In the genomic region with DNA sequence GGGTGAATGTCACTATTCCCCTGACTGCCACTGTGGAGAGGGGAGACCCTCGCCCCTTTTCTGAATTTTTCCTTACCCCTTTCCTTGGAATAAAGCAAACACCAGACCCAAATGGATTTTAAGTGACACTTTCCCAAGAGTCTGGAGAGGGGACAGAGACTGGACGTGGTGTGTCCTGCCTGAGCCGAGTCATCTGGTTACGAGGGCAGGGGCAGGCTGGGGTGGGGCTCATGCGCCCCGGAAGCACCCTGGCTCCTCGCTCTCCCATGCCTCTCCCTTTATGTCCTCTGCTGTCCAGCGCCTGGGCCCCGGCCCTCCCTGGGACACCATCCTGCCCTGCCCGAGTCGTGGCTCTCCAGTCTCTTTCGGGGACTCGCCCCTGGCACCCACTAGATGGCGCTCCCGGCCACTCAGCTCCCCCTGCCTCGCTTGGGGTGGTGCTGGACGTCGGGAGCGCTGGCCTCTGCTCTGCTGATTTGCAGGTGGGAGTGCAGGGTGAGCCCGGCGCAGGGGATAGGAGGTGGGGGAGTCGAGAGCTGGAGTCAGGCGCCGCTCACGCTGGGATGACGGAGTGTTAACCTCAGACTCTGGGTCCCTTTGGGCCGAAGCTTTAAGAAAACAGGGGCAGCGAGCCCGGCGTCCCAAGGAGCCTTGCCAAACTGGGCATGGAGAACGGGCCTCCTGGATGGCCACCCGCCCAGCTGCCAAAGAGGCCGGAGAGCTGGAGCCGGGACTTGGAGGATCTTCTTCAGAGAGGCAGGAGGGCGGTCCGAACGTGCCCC, we compare ENCODE assay signal across 8 cellular contexts.
A peak's percentile ranks its signal among the peaks of the same experiment; 100 is the strongest.
DNase-seq lines count a peak whose midpoint lies in the region; ATAC-seq, FAIRE-seq and TF ChIP-seq lines count a peak whose summit lies in the region.

No MANE protein-coding gene starts in this region.

- TF ChIP-seq CTCF in A549 (IDR thresholded peaks at IDR 0.05) (peak; percentile 84), astrocyte of the cerebellum (IDR thresholded peaks at IDR 0.05; ENCODE audit: low read depth, low read length, missing control alignments) (peak; percentile 90), vagina (IDR thresholded peaks at IDR 0.05) (peak; percentile 21 to 75 (median 61))

- H3K4me3 ChIP-seq in A549 = peak overlapping the region; percentile 37
- no peak overlapping the region for H3K4me3 ChIP-seq in astrocyte of the cerebellum (ENCODE audit: low read depth, low read length)
- H3K4me3 ChIP-seq in vagina = peak overlapping the region; percentile 28 to 41

- ATAC-seq in A549 = peak; percentile 88 to 97

- peak; percentile 74 to 76; a peak in 4 of 5 replicates for TF ChIP-seq RAD21 in A549 (conservative IDR thresholded peaks at IDR 0.05 in 1 of 2, IDR thresholded peaks at IDR 0.05 in 1 of 2)

- H3K27ac ChIP-seq in A549 = peak overlapping the region; percentile 17 to 72; a peak in 4 of 6 replicates
- peak overlapping the region; percentile 60 for H3K27ac ChIP-seq in vagina

- H3K4me2 ChIP-seq in A549 = peak overlapping the region; percentile 96

- TF ChIP-seq POLR2A in A549 (IDR thresholded peaks at IDR 0.05; ENCODE audit: low read length) (no peak), GM19099 (IDR thresholded peaks at IDR 0.05; ENCODE audit: extremely low read depth, insufficient read length, low read depth) (peak; percentile 15), vagina (IDR thresholded peaks at IDR 0.05) (no peak)

- H3K9me3 ChIP-seq in A549 (no peaks in the 10 kb centered on the region), vagina (no peaks in the 10 kb centered on the region)

- H3K4me1 ChIP-seq in A549 (peaks cover 10% of the 10 kb centered on the region; the same call in 2 of the 3 replicates), vagina (peaks cover 18% of the 10 kb centered on the region)

- intact Hi-C loops in vagina (cut with DNase I) = no loop called here

- CTCF ChIA-PET in A549 (lab: Yijun Ruan, JAX) = interaction anchor here (0.7 to 18.0 kb wide), 105 partner anchors 10 to 1521 kb away, joined by 3 to 255 read pairs (median 5); partner anchors contain the start of genes PRDX5, PYGM, RASGRP2 and RPS6KA4

- TF ChIP-seq EP300 in A549 (IDR thresholded peaks at IDR 0.05) = no peak

- H3K36me3 ChIP-seq in vagina = no peaks in the 10 kb centered on the region

- 4% methylated on average over 25 of the region's 37 CpGs for WGBS in A549 (ENCODE audit: missing lambda C conversion rate)

- no peak for FAIRE-seq in A549 (lab: Jason Lieb, UNC)

- no peaks in the 10 kb centered on the region for H3K27me3 ChIP-seq in vagina

- in situ Hi-C loops in astrocyte of the cerebellum (cut with HindIII; ENCODE audit: low sequenced_read_pairs) = no loop called here

- POLR2A ChIA-PET in A549 (lab: Yijun Ruan, JAX) = interaction anchor here (0.6 to 0.9 kb wide), 2 partner anchors 14 to 131 kb away, joined by 3 read pairs; partner anchors contain the start of genes PRDX5 and TRMT112

- DNase-seq in A549 (ENCODE audit: low read depth in 1 of 2, low spot score in 1 of 2) (peak; percentile 81 to 87), NCI-H146 treated with DMSO at 0.1 percent for 48 hours (lab: John Stamatoyannopoulos, UW; ENCODE audit: unreplicated experiment) (peak; percentile 12), T1000 (lab: John Stamatoyannopoulos, UW) (peak; percentile 64), astrocyte of the cerebellum (ENCODE audit: low read depth) (peak; percentile 15), hypothalamus (lab: John Stamatoyannopoulos, UW) (peak in 50 of 51 donors; percentile 11 to 87 (median 66)), retina (peak; percentile 93), vagina (ENCODE audit: extremely low spot score in 2 of 2) (no peak)

TF ChIP-seq in A549, 52 proteins besides CTCF, POLR2A, EP300 and RAD21:
- TF ChIP-seq REST (IDR thresholded peaks at IDR 0.05) = 0 out of 2 replicates have a peak, but pooled peaks have one; percentile 33
- peak; percentile 72 for TF ChIP-seq SMC3 (IDR thresholded peaks at IDR 0.05)
- TF ChIP-seq MAZ (IDR thresholded peaks at IDR 0.05; ENCODE audit: borderline replicate concordance, low read depth, low read length) = no peak
- no peak for TF ChIP-seq POLR2AphosphoS2 (conservative IDR thresholded peaks at IDR 0.05; ENCODE audit: low read length)
- TF ChIP-seq, protein P1, sequence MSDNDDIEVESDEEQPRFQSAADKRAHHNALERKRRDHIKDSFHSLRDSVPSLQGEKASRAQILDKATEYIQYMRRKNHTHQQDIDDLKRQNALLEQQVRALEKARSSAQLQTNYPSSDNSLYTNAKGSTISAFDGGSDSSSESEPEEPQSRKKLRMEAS (IDR thresholded peaks at IDR 0.05) = peak; percentile 41; the same call in 1 of the 2 replicates
- TF ChIP-seq HOXB13 (CRISPR knock-in tag; IDR thresholded peaks at IDR 0.05; ENCODE audit: low read depth) = no peak
- no peak for TF ChIP-seq GATA3 (IDR thresholded peaks at IDR 0.05; ENCODE audit: borderline replicate concordance)
- 0 out of 2 replicates have a peak, but pooled peaks have one; percentile 6 for TF ChIP-seq E2F6 (IDR thresholded peaks at IDR 0.05; ENCODE audit: borderline replicate concordance, low read depth)
- no peak for TF ChIP-seq EHMT2 (IDR thresholded peaks at IDR 0.05; ENCODE audit: low read depth)
- no peak for TF ChIP-seq HOXB5 (CRISPR knock-in tag; IDR thresholded peaks at IDR 0.05)

Comparison
In these comparisons a context has a peak if more than half of its experiments do, and no peak if none do; other contexts are left out.
1. DNase-seq: peak in A549 (2 of 2), NCI-H146 treated with DMSO at 0.1 percent for 48 hours (single experiment), T1000 (single experiment), astrocyte of the cerebellum (single experiment), hypothalamus (50 of 51) and retina (single experiment); none in vagina (0 of 2).
2. Peak in every context shown above with its lines, with median percentiles within 50 percentile points of each other: CTCF ChIP-seq.